4 cellular contexts compared by ENCODE assay signal in the genomic region with DNA sequence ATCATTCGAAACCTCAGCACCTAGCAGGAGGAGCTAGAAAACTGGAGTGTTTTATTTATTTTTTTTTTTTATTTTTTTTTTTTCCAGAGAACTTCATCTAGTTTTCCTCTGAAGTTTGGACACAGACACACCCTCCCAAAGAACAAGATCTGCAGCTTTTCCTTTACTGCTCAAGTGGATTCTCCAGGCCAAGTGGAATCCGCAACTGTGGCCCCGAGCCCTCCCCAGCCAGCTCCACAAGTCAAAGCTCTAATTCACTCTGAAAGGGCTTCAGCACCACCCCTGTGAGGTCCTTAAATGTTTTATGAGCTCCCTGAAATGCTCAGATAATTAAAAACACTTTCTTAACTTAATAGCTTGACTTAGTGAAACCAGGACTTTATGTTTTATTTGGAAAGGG.
"Had no signal": no experiment of that assay in that cellular context is flagged by ENCODE, and none has a peak within 500 bp of the region (broad histone marks: within the 10 kb centered on the region; RNA-seq: fewer than 3 reads in every experiment).

No MANE protein-coding gene starts in this region.

- H3K4me2 ChIP-seq: GM23338 had no signal

- H3K4me3 ChIP-seq: GM23338 had no signal

- ATAC-seq: GM23338 had no signal

- H2AFZ ChIP-seq: GM23338 had no signal

- DNase-seq: H9, HCEC 1CT, IMR-90 had no signal
